24 cellular contexts compared by ENCODE assay signal in genomic region chr6:52074155-52074554, GRCh38. TPM values are rescaled to one million over a fixed set of nuclear protein-coding genes. Genes with fewer than 3 reads are reported as not detected.
DNase-seq lines count a peak whose midpoint lies in the region; ATAC-seq and TF ChIP-seq lines count a peak whose summit lies in the region.
"Had no signal": no experiment of that assay in that cellular context is flagged by ENCODE, and none has a peak within 500 bp of the region (broad histone marks: within the 10 kb centered on the region; RNA-seq: fewer than 3 reads in every experiment).

No MANE protein-coding gene starts in this region.

- H3K36me3 Mint-ChIP-seq in activated naive CD8-positive, alpha-beta T cell treated with anti-CD3 and anti-CD28 coated beads, Interleukin-2, amount 50 U/mL, for 24 hours (ENCODE audit: low read depth) = no peaks in the 10 kb centered on the region
- H3K36me3 Mint-ChIP-seq in activated naive CD8-positive, alpha-beta T cell treated with anti-CD3 and anti-CD28 coated beads for 36 hours = no peaks in the 10 kb centered on the region
- peaks cover 6% of the 10 kb centered on the region for H3K36me3 Mint-ChIP-seq in nephron (ENCODE audit: low read depth)
- H3K36me3 Mint-ChIP-seq: CD8-positive, alpha-beta T cell; IgD-negative memory B cell had no signal

- DNase-seq in activated naive CD8-positive, alpha-beta T cell treated with anti-CD3 and anti-CD28 coated beads, Interleukin-2, amount 50 U/mL, for 24 hours = no peak
- no peak for DNase-seq in activated naive CD8-positive, alpha-beta T cell treated with anti-CD3 and anti-CD28 coated beads for 36 hours
- DNase-seq in NCI-H69 (lab: John Stamatoyannopoulos, UW) (peak; percentile 21), SW 1271 (lab: John Stamatoyannopoulos, UW) (no peak)
- DNase-seq: Calu3; CD8-positive, alpha-beta T cell; GM23248; H7; HFFc6; Karpas-422; NCI-H1092; NCI-H1436 treated with DMSO at 0.1 percent for 48 hours; NCI-H187 treated with DMSO at 0.1 percent for 48 hours; NCI-H526; Peyer's patch had no signal

- peaks cover 7% of the 10 kb centered on the region for H3K4me1 Mint-ChIP-seq in activated naive CD8-positive, alpha-beta T cell treated with anti-CD3 and anti-CD28 coated beads, Interleukin-2, amount 50 U/mL, for 24 hours
- H3K4me1 Mint-ChIP-seq in activated naive CD8-positive, alpha-beta T cell treated with anti-CD3 and anti-CD28 coated beads for 36 hours = no peaks in the 10 kb centered on the region
- H3K4me1 Mint-ChIP-seq in nephron = peaks cover 29% of the 10 kb centered on the region
- H3K4me1 Mint-ChIP-seq: B cell, IgD-negative memory B cell had no signal

- TF ChIP-seq CTCF in VCaP (conservative IDR thresholded peaks at IDR 0.05) (no peak), nephron (IDR thresholded peaks at IDR 0.05; ENCODE audit: unreplicated experiment in 3 of 3) (no peak)

- no peaks in the 10 kb centered on the region for H3K9me3 Mint-ChIP-seq in activated naive CD8-positive, alpha-beta T cell treated with anti-CD3 and anti-CD28 coated beads, Interleukin-2, amount 50 U/mL, for 24 hours
- no peaks in the 10 kb centered on the region for H3K9me3 Mint-ChIP-seq in activated naive CD8-positive, alpha-beta T cell treated with anti-CD3 and anti-CD28 coated beads for 36 hours
- H3K9me3 Mint-ChIP-seq in nephron = no peaks in the 10 kb centered on the region
- H3K9me3 Mint-ChIP-seq: CD8-positive, alpha-beta T cell; HFFc6 had no signal

- peaks cover 47% of the 10 kb centered on the region for H3K27me3 Mint-ChIP-seq in activated naive CD8-positive, alpha-beta T cell treated with anti-CD3 and anti-CD28 coated beads, Interleukin-2, amount 50 U/mL, for 24 hours
- peaks cover 33% of the 10 kb centered on the region for H3K27me3 Mint-ChIP-seq in activated naive CD8-positive, alpha-beta T cell treated with anti-CD3 and anti-CD28 coated beads for 36 hours
- no peaks in the 10 kb centered on the region for H3K27me3 Mint-ChIP-seq in nephron (ENCODE audit: low read depth)

- peak overlapping the region; percentile 46 for H3K27ac ChIP-seq in VCaP
- H3K27ac ChIP-seq: C4-2B, GM23248, Peyer's patch had no signal

- H3K4me3 Mint-ChIP-seq in activated naive CD8-positive, alpha-beta T cell treated with anti-CD3 and anti-CD28 coated beads, Interleukin-2, amount 50 U/mL, for 24 hours = no peak overlapping the region
- no peak overlapping the region for H3K4me3 Mint-ChIP-seq in activated naive CD8-positive, alpha-beta T cell treated with anti-CD3 and anti-CD28 coated beads for 36 hours
- H3K4me3 Mint-ChIP-seq in nephron = no peak overlapping the region
- H3K4me3 Mint-ChIP-seq: B cell; CD8-positive, alpha-beta T cell; HFFc6; IgD-negative memory B cell had no signal

- peak; percentile 28 for ATAC-seq in activated naive CD8-positive, alpha-beta T cell treated with anti-CD3 and anti-CD28 coated beads, Interleukin-2, amount 50 U/mL, for 24 hours
- ATAC-seq in HG03521 (IDR thresholded peaks at IDR 0.05; ENCODE audit: unreplicated experiment) = no peak
- no peak for ATAC-seq in HG03039 (IDR thresholded peaks at IDR 0.05; ENCODE audit: unreplicated experiment)
- ATAC-seq: CD8-positive, alpha-beta T cell; SK-N-SH treated with all-trans-retinoic acid at 6 μM for 48 hours had no signal

- H3K27ac Mint-ChIP-seq in activated naive CD8-positive, alpha-beta T cell treated with anti-CD3 and anti-CD28 coated beads, Interleukin-2, amount 50 U/mL, for 24 hours = no peak overlapping the region
- H3K27ac Mint-ChIP-seq in activated naive CD8-positive, alpha-beta T cell treated with anti-CD3 and anti-CD28 coated beads for 36 hours = no peak overlapping the region
- peak overlapping the region in 2 of 3 experiments; percentile 38 to 51 for H3K27ac Mint-ChIP-seq in nephron
- H3K27ac Mint-ChIP-seq: B cell; CD8-positive, alpha-beta T cell; HFFc6; IgD-negative memory B cell had no signal

RNA-seq across cellular contexts. Expression of gene PKHD1, which starts 13.3 kb away (rescaled TPM):
- not detected for total RNA-seq in activated naive CD8-positive, alpha-beta T cell treated with anti-CD3 and anti-CD28 coated beads for 36 hours
- total RNA-seq: B cell; CD8-positive, alpha-beta T cell; GM23248; HFFc6; OCI-LY7 had no signal

Comparison
In these comparisons a context has a peak if more than half of its experiments do, and no peak if none do; other contexts are left out.
1. H3K27ac Mint-ChIP-seq: peak in nephron (2 of 3); none in activated naive CD8-positive, alpha-beta T cell treated with anti-CD3 and anti-CD28 coated beads, Interleukin-2, amount 50 U/mL, for 24 hours (single experiment) and activated naive CD8-positive, alpha-beta T cell treated with anti-CD3 and anti-CD28 coated beads for 36 hours (single experiment).